Comparison of ENCODE assay signal across 9 cellular contexts in genomic region chr12:93819048-93819491, GRCh38.
DNase-seq lines count a peak whose midpoint lies in the region; ATAC-seq, FAIRE-seq and TF ChIP-seq lines count a peak whose summit lies in the region.
"Had no signal": no experiment of that assay in that cellular context is flagged by ENCODE, and none has a peak within 500 bp of the region (broad histone marks: within the 10 kb centered on the region; RNA-seq: fewer than 3 reads in every experiment).

No MANE protein-coding gene starts in this region.

- TF ChIP-seq POLR2A in Peyer's patch (IDR thresholded peaks at IDR 0.05) (no peak), thyroid gland (IDR thresholded peaks at IDR 0.05) (no peak)

- no peak overlapping the region for H3K4me3 ChIP-seq in Peyer's patch
- no peak overlapping the region for H3K4me3 ChIP-seq in fibroblast of mammary gland (ENCODE audit: control insufficient read depth, low read depth, low read length)
- H3K4me3 ChIP-seq in thyroid gland (replicated peaks in 1 of 3) = no peak overlapping the region
- H3K4me3 ChIP-seq in MM.1S (ENCODE audit: low read length) = no peak overlapping the region

- no peaks in the 10 kb centered on the region for H3K79me2 ChIP-seq in MM.1S (ENCODE audit: low read length)

- intact Hi-C loops in thyroid gland (cut with DNase I) = no loop called here

- H3K27ac ChIP-seq in Peyer's patch (peak overlapping the region in 3 of 4 donors; percentile 11 to 62 (median 59)), thyroid gland (peak overlapping the region; percentile 32 to 49 (median 43)), MM.1S (ENCODE audit: low read length) (no peak overlapping the region)

- no peaks in the 10 kb centered on the region for H3K9me3 ChIP-seq in Peyer's patch
- no peaks in the 10 kb centered on the region for H3K9me3 ChIP-seq in thyroid gland
- H3K9me3 ChIP-seq in MM.1S (replicated peaks; ENCODE audit: insufficient read depth, low read length) = no peaks in the 10 kb centered on the region

- no peak overlapping the region for H3K4me3 Mint-ChIP-seq in effector memory CD8-positive, alpha-beta T cell
- H3K4me3 Mint-ChIP-seq: activated naive CD4-positive, alpha-beta T cell treated with anti-CD3 and anti-CD28 coated beads, Interleukin-2, amount 10 ng/mL, durations not matched to agents 7 days and 5 days had no signal

- H3K4me1 ChIP-seq in Peyer's patch = no peaks in the 10 kb centered on the region
- H3K4me1 ChIP-seq in thyroid gland = peaks cover 32 to 46% of the 10 kb centered on the region in 2 donors
- H3K4me1 ChIP-seq in MM.1S (ENCODE audit: low read length) = no peaks in the 10 kb centered on the region

- TF ChIP-seq CTCF in Peyer's patch (IDR thresholded peaks at IDR 0.05) (no peak), fibroblast of mammary gland (conservative IDR thresholded peaks at IDR 0.05; ENCODE audit: control insufficient read depth, insufficient read depth, low read depth, low read length) (no peak), thyroid gland (IDR thresholded peaks at IDR 0.05) (no peak), D721Med (IDR thresholded peaks at IDR 0.05; ENCODE audit: insufficient read depth, missing control alignments) (no peak), MM.1S (IDR thresholded peaks at IDR 0.05; ENCODE audit: low read length) (no peak)

- DNase-seq in Peyer's patch (peak in 1 of 3 donors; percentile 66), fibroblast of mammary gland (ENCODE audit: low read depth) (peak; percentile 93), mucosa of gallbladder (ENCODE audit: low spot score) (peak; percentile 70), thyroid gland (no peak), D721Med (ENCODE audit: insufficient read length, low spot score) (no peak), MM.1S (no peak), NCI-H82 (lab: John Stamatoyannopoulos, UW) (no peak)
- DNase-seq in effector memory CD8-positive, alpha-beta T cell = no peak
- DNase-seq: activated naive CD4-positive, alpha-beta T cell treated with anti-CD3 and anti-CD28 coated beads, Interleukin-2, amount 10 ng/mL, durations not matched to agents 7 days and 5 days had no signal

- no peak overlapping the region for H2AFZ ChIP-seq in MM.1S (ENCODE audit: low read length)

- H3K27ac Mint-ChIP-seq in effector memory CD8-positive, alpha-beta T cell = no peak overlapping the region
- H3K27ac Mint-ChIP-seq: activated naive CD4-positive, alpha-beta T cell treated with anti-CD3 and anti-CD28 coated beads, Interleukin-2, amount 10 ng/mL, durations not matched to agents 7 days and 5 days had no signal

- H4K20me1 ChIP-seq in MM.1S (ENCODE audit: insufficient read depth, low read length) = no peaks in the 10 kb centered on the region

- no peaks in the 10 kb centered on the region for H3K27me3 ChIP-seq in Peyer's patch
- no peaks in the 10 kb centered on the region for H3K27me3 ChIP-seq in thyroid gland
- no peaks in the 10 kb centered on the region for H3K27me3 ChIP-seq in MM.1S (replicated peaks; ENCODE audit: insufficient read depth, low read length)

- no peak for ATAC-seq in effector memory CD8-positive, alpha-beta T cell (replicated peaks)

- no peaks in the 10 kb centered on the region for H3K9me3 Mint-ChIP-seq in effector memory CD8-positive, alpha-beta T cell

- H3F3A ChIP-seq in MM.1S (ENCODE audit: insufficient read depth, low read length) = no peaks in the 10 kb centered on the region

- H3K36me3 ChIP-seq in Peyer's patch (no peaks in the 10 kb centered on the region), thyroid gland (no peaks in the 10 kb centered on the region), MM.1S (replicated peaks; ENCODE audit: insufficient read depth, low read length) (no peaks in the 10 kb centered on the region)

- no peaks in the 10 kb centered on the region for H3K36me3 Mint-ChIP-seq in effector memory CD8-positive, alpha-beta T cell (ENCODE audit: insufficient read depth)

- WGBS in thyroid gland, 2 donors = 69 to 72% methylated on average over 4 of the region's 4 CpGs

- H3K27me3 Mint-ChIP-seq in effector memory CD8-positive, alpha-beta T cell = no peaks in the 10 kb centered on the region
- H3K27me3 Mint-ChIP-seq: activated naive CD4-positive, alpha-beta T cell treated with anti-CD3 and anti-CD28 coated beads, Interleukin-2, amount 10 ng/mL, durations not matched to agents 7 days and 5 days had no signal

- H3K9me2 ChIP-seq in MM.1S (replicated peaks; ENCODE audit: insufficient read depth, low read length) = no peaks in the 10 kb centered on the region

- H3K4me1 Mint-ChIP-seq in effector memory CD8-positive, alpha-beta T cell (ENCODE audit: low read depth in 2 of 2) = peaks cover 0 to 8% of the 10 kb centered on the region in 2 donors

- no peak for FAIRE-seq in D721Med (lab: Jason Lieb, UNC)

- H3K4me2 ChIP-seq in MM.1S (ENCODE audit: low read depth, low read length) = no peak overlapping the region

- H3K9ac ChIP-seq in MM.1S (ENCODE audit: low read length) = no peak overlapping the region

Comparison
In these comparisons a context has a peak if more than half of its experiments do, and no peak if none do; other contexts are left out.
1. DNase-seq: peak in fibroblast of mammary gland (single experiment) and mucosa of gallbladder (single experiment); none in thyroid gland (0 of 2), D721Med (single experiment), effector memory CD8-positive, alpha-beta T cell (0 of 3), MM.1S (single experiment) and NCI-H82 (single experiment).